In the genomic region with DNA sequence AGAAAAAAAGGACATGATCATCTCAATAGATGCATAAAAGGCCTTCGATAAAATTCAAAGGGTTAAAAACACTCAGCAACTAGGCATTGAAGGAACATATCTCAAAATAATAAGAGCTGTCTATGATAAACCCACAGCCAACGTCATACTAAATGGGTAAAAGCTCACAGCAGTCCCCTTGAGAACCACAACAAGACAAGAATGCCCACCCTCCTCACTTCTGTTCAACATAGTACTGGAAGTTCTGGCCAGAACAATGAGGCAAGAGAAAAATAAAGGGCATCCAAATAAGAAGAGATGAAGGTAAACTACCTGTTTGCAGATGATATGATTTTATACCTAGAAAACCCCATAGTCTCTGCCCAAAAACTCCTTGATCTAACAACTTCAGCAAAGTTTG, we compare ENCODE assay signal across 7 cellular contexts.
"Had no signal": no experiment of that assay in that cellular context is flagged by ENCODE, and none has a peak within 500 bp of the region (broad histone marks: within the 10 kb centered on the region; RNA-seq: fewer than 3 reads in every experiment).

No MANE protein-coding gene starts in this region.

- H3K27ac Mint-ChIP-seq: HFFc6 had no signal

- ATAC-seq: HCT116 had no signal

- H3K9me3 ChIP-seq: HAP-1 had no signal

- H3K36me3 ChIP-seq: HAP-1 had no signal

- H3K27ac ChIP-seq: GM23248 had no signal

- H3K4me3 Mint-ChIP-seq: HFFc6 had no signal

- H3K4me3 ChIP-seq: GM23248, HAP-1 had no signal

- DNase-seq: GM23248, GOT3, H7, HFFc6, IMR-90 had no signal

- H3K4me1 ChIP-seq: HAP-1 had no signal
